8 cellular contexts compared by ENCODE assay signal in genomic region chr4:30380404-30380998, GRCh38.
DNase-seq lines count a peak whose midpoint lies in the region; ATAC-seq and TF ChIP-seq lines count a peak whose summit lies in the region.

No MANE protein-coding gene starts in this region.

- DNase-seq in Daoy (ENCODE audit: low read depth) (peak; percentile 2), HuH-7 (ENCODE audit: low spot score) (peak; percentile 37), RPMI8226 (peak; percentile 47), prostate gland (ENCODE audit: low spot score) (peak; percentile 17), ureter (ENCODE audit: low spot score) (no peak)

- H3K36me3 ChIP-seq in prostate gland = no peaks in the 10 kb centered on the region

- intact Hi-C loops in prostate gland (cut with DNase I) = no loop called here

- WGBS in prostate gland = 52% methylated on average over 6 of the region's 6 CpGs

- TF ChIP-seq CTCF in prostate gland (IDR thresholded peaks at IDR 0.05) = peak in 3 of 4 experiments; percentile 46 to 54 (median 48)

- no peaks in the 10 kb centered on the region for H3K4me1 ChIP-seq in prostate gland (replicated peaks)

- no peak overlapping the region for H3K27ac ChIP-seq in prostate gland

- TF ChIP-seq POLR2A in prostate gland (IDR thresholded peaks at IDR 0.05) = no peak

- no peak overlapping the region for H3K4me3 ChIP-seq in prostate gland

- no peaks in the 10 kb centered on the region for H3K27me3 ChIP-seq in prostate gland (replicated peaks; ENCODE audit: insufficient read depth)

- no peaks in the 10 kb centered on the region for H3K9me3 ChIP-seq in prostate gland

- ATAC-seq in GM19467 (IDR thresholded peaks at IDR 0.05; ENCODE audit: unreplicated experiment) (peak; percentile 81), esophagus mucosa (peak; percentile 79), HG02973 (IDR thresholded peaks at IDR 0.05; ENCODE audit: unreplicated experiment) (no peak)
